ENCODE assay signal across 8 cellular contexts in the genomic region with DNA sequence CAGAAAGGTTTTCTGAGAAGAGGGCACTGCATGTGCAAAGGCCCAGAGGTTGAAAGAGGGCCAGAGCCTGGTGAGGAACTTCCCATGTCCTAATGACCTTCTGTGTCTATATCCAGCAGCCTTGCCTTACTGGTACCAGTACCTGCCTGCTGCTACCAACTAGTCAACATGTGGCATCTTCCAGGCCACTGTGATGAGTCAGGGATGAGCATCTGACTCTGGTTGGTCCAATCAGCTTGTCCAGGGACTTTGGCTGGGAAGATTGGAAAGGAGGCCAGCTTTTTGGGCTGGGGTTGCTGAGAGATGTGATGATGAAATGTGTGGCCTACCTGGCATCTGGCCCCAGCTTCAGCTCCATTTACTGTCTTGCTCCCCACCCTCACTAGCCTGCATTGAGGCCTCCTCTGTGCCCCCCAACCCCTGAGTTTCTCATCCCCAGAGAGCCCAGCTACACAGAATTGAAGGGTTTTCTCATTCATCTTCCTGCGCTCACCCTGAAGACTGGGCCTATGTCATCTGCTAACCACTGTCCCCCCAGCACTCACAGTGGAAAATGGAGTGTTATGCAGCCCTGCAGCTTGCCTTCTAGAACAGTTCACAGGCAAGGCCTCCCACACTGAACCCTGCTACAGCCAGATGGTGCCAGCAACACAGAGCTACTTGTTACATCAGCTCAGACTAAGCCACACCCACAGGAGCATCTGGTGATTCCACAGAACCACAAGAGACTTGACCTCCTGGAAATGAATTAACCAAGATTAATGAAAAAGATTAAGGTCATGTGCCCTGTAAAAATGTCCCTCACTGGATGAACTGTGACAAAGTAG.
A peak's percentile ranks its signal among the peaks of the same experiment; 100 is the strongest.
DNase-seq lines count a peak whose midpoint lies in the region; ATAC-seq and TF ChIP-seq lines count a peak whose summit lies in the region.

No MANE protein-coding gene starts in this region.

- no peak for TF ChIP-seq CTCF in 22Rv1 (IDR thresholded peaks at IDR 0.05)
- TF ChIP-seq CTCF in GM10266 (IDR thresholded peaks at IDR 0.05; ENCODE audit: control insufficient read depth, insufficient read depth, low read depth, missing control alignments): peak; percentile 22
- no peak for TF ChIP-seq CTCF in fibroblast of mammary gland (conservative IDR thresholded peaks at IDR 0.05; ENCODE audit: control insufficient read depth, insufficient read depth, low read depth, low read length)
- TF ChIP-seq CTCF in nephron progenitor cell (IDR thresholded peaks at IDR 0.05): no peak

- no peak for ATAC-seq in HG02610 (IDR thresholded peaks at IDR 0.05; ENCODE audit: unreplicated experiment)

- peaks cover 58% of the 10 kb centered on the region for H3K4me1 Mint-ChIP-seq in nephron progenitor cell

- no peak for DNase-seq in GM10266 (ENCODE audit: extremely low spot score)
- peak; percentile 92 to 98 for DNase-seq in NCI-H524 (lab: John Stamatoyannopoulos, UW)
- DNase-seq in activated CD8-positive, alpha-beta memory T cell treated with anti-CD3 and anti-CD28 coated beads, Interleukin-2, amount 50 U/mL, for 48 hours: peak; percentile 78
- DNase-seq in fibroblast of mammary gland (ENCODE audit: low read depth): peak; percentile 98
- DNase-seq in nephron progenitor cell: no peak
- DNase-seq in inferior parietal cortex (ENCODE audit: extremely low spot score): no peak

- peak overlapping the region; percentile 91 for H3K4me3 Mint-ChIP-seq in nephron progenitor cell

- H3K27ac Mint-ChIP-seq in nephron progenitor cell: no peak overlapping the region

- peaks cover 7% of the 10 kb centered on the region for H3K9me3 Mint-ChIP-seq in nephron progenitor cell

- peaks cover 32% of the 10 kb centered on the region for H3K27me3 Mint-ChIP-seq in nephron progenitor cell (ENCODE audit: low read depth, poor library complexity)

- peak overlapping the region; percentile 90 for H3K4me3 ChIP-seq in fibroblast of mammary gland (ENCODE audit: control insufficient read depth, low read depth, low read length)

- H3K36me3 Mint-ChIP-seq in nephron progenitor cell (ENCODE audit: low read depth): peaks cover 7% of the 10 kb centered on the region

- peak overlapping the region; percentile 79 for H3K27ac ChIP-seq in 22Rv1

Comparison
In these comparisons a context has a peak if more than half of its experiments do, and no peak if none do; other contexts are left out.
1. DNase-seq: peak in NCI-H524 (2 of 2), activated CD8-positive, alpha-beta memory T cell treated with anti-CD3 and anti-CD28 coated beads, Interleukin-2, amount 50 U/mL, for 48 hours (single experiment) and fibroblast of mammary gland (single experiment); none in GM10266 (single experiment), nephron progenitor cell (single experiment) and inferior parietal cortex (single experiment).